ENCODE assay signal across 8 cellular contexts in the genomic region with DNA sequence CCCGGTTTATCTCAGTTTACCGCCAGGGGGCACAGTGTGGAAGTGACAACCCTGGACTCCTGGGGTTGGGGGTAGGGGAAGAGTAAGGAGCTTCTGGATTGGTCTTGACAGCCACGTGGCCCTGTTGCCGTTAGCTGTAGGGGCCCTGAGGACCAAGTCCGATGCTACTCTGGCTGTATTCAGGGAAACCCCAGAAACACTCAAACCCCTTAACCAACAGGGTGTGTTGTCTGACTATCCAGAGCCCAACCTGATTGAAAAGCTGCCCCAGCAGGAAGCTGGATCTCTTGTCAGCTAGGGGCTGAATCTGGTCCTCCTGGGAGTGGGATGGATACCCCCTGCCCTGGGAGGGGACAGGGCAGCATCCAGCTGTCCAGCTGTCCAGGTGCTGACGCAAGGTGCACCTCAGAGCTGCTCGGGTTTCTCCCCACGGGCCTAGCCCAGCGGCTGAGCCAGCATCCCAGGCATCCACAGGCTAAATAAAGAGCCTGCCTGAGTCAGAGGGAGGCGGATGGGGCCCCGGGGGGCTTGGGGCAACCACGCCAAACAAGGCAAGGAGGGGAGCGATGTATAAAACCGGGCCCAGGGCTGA. TPM values are rescaled to one million over a fixed set of nuclear protein-coding genes. Genes with fewer than 3 reads are reported as not detected.
A peak's percentile ranks its signal among the peaks of the same experiment; 100 is the strongest.
DNase-seq lines count a peak whose midpoint lies in the region; ATAC-seq and TF ChIP-seq lines count a peak whose summit lies in the region.

No MANE protein-coding gene starts in this region.

- H3K36me3 ChIP-seq in Karpas-422 (ENCODE audit: insufficient read depth, low read length): no peaks in the 10 kb centered on the region
- no peaks in the 10 kb centered on the region for H3K36me3 ChIP-seq in adrenal gland (replicated peaks in 1 of 2)
- no peaks in the 10 kb centered on the region for H3K36me3 ChIP-seq in spleen

- no peak overlapping the region for H3K4me3 ChIP-seq in Karpas-422 (ENCODE audit: low read length)
- H3K4me3 ChIP-seq in adrenal gland: no peak overlapping the region
- no peak overlapping the region for H3K4me3 ChIP-seq in spleen

- H3K27me3 ChIP-seq in Karpas-422 (ENCODE audit: low read length) (no peaks in the 10 kb centered on the region), adrenal gland (peaks cover 12% of the 10 kb centered on the region), spleen (replicated peaks in 1 of 7) (peaks cover 8 to 76% (median 64%) of the 10 kb centered on the region in 7 donors)

- no peaks in the 10 kb centered on the region for H3K9me3 ChIP-seq in Karpas-422 (ENCODE audit: low read length)
- no peaks in the 10 kb centered on the region for H3K9me3 ChIP-seq in adrenal gland (replicated peaks in 1 of 3)
- H3K9me3 ChIP-seq in spleen: no peaks in the 10 kb centered on the region

- H3K4me1 ChIP-seq in Karpas-422 (ENCODE audit: low read length) (peaks cover 23% of the 10 kb centered on the region), adrenal gland (replicated peaks in 1 of 2) (peaks cover 6 to 30% of the 10 kb centered on the region in 2 donors), spleen (peaks cover 19 to 49% (median 32%) of the 10 kb centered on the region in 6 donors)

- in situ Hi-C loops in SK-MEL-5 (cut with HindIII; ENCODE audit: low pct_unique_long_range_greater_than_20kb, low sequenced_read_pairs): no loop called here

- peak overlapping the region; percentile 27 for H3K4me2 ChIP-seq in Karpas-422 (ENCODE audit: low read depth, low read length, poor library complexity, severe bottlenecking)

- intact Hi-C loops in adrenal gland (cut with DNase I) (no loop called here), spleen (cut with DNase I; ENCODE audit: low total_unique reads) (no loop called here)

- DNase-seq in NCI-H2029 (lab: John Stamatoyannopoulos, UW) (peak; percentile 23), NCI-H2029 treated with DMSO at 0.1 percent for 48 hours (lab: John Stamatoyannopoulos, UW) (no peak), Karpas-422 (peak; percentile 89), SK-MEL-5 (ENCODE audit: low read depth, low spot score) (peak; percentile 84), adrenal gland (peak; percentile 50 to 82 (median 61)), hepatic stellate cell (ENCODE audit: low spot score) (peak; percentile 96), spleen (no peak)

- no peak for TF ChIP-seq POLR2A in adrenal gland (IDR thresholded peaks at IDR 0.05)
- no peak for TF ChIP-seq POLR2A in spleen (IDR thresholded peaks at IDR 0.05)

- H4K20me1 ChIP-seq in Karpas-422 (ENCODE audit: insufficient read depth, low read depth, low read length): no peaks in the 10 kb centered on the region

- 0 to 26% (median 19%) methylated on average over 3 to 14 of the region's 14 CpGs for WGBS in adrenal gland, 4 donors
- 26 to 39% (median 29%) methylated on average over 5 to 14 of the region's 14 CpGs for WGBS in spleen, 5 donors

- no peak for ATAC-seq in HG02852 (IDR thresholded peaks at IDR 0.05; ENCODE audit: unreplicated experiment)

- H3K9me2 ChIP-seq in Karpas-422 (replicated peaks; ENCODE audit: insufficient read depth, low read length): no peaks in the 10 kb centered on the region

- H3K79me2 ChIP-seq in Karpas-422 (ENCODE audit: low read length): no peaks in the 10 kb centered on the region; the same call in 1 of the 2 replicates

- no peak overlapping the region for H2AFZ ChIP-seq in Karpas-422 (ENCODE audit: low read length)

- peak overlapping the region; percentile 40; the same call in 1 of the 2 replicates for H3K9ac ChIP-seq in Karpas-422 (ENCODE audit: low read length)

- TF ChIP-seq CTCF in adrenal gland (IDR thresholded peaks at IDR 0.05): peak; percentile 41 to 72 (median 56)
- TF ChIP-seq CTCF in spleen (IDR thresholded peaks at IDR 0.05 in 8 of 11, conservative IDR thresholded peaks at IDR 0.05 in 3 of 11): peak in 9 of 11 experiments; percentile 28 to 67 (median 53)

- H3K27ac ChIP-seq in Karpas-422 (ENCODE audit: low read length) (no peak overlapping the region), adrenal gland (no peak overlapping the region), spleen (no peak overlapping the region)

RNA-seq across cellular contexts. Expression of a gene that starts 3.1 kb away (rescaled TPM):
- total RNA-seq in Karpas-422 (2014; rRNA removed; shearing (Covaris generic); ENCODE audit: low replicate concordance): 10.5 and 17.1 TPM in 2 replicates
- total RNA-seq in SK-MEL-5 (2014; rRNA removed; shearing (Covaris generic)): 60.6 and 64.8 TPM in 2 replicates
- 39.8 and 49.3 TPM in 2 replicates for polyA plus RNA-seq in SK-MEL-5 (2015; cell fraction: cytosol; rRNA removed)
- 163 and 220 TPM in 2 replicates for polyA plus RNA-seq in SK-MEL-5 (2015; cell fraction: nucleus; rRNA removed)
- total RNA-seq in adrenal gland (10 to 100 TPM; 23.0 to 60.6 (median 26.4) TPM), spleen (10 to 100 TPM; 21.2 to 45.5 (median 29.4) TPM)
- polyA plus RNA-seq in adrenal gland (10 to 100 TPM; 36.8 to 72.2 (median 38.5) TPM), spleen (10 to 100 TPM; 27.4 to 43.3 (median 39.3) TPM)

RNA-seq across cellular contexts. Expression of a gene that starts 18.7 kb away (rescaled TPM):
- total RNA-seq in Karpas-422 (2014; rRNA removed; shearing (Covaris generic); ENCODE audit: low replicate concordance): 0.32 TPM in 1 of 2 replicates, not detected in the other
- total RNA-seq in SK-MEL-5 (2014; rRNA removed; shearing (Covaris generic)): not detected in 2 replicates
- polyA plus RNA-seq in SK-MEL-5 (2015; cell fraction: cytosol; rRNA removed): not detected in 2 replicates
- polyA plus RNA-seq in SK-MEL-5 (2015; cell fraction: nucleus; rRNA removed): 0.95 and 6.4 TPM in 2 replicates
- total RNA-seq in adrenal gland: 1 to 10 TPM in 2 of 8 donors, under 1 TPM in 2, not detected in 4; 0.15 to 2.2 (median 1.1) TPM
- polyA plus RNA-seq in adrenal gland: 10 to 100 TPM in 1 of 3 donors, 1 to 10 TPM in 1, under 1 TPM in 1; 0.31 to 16.3 (median 1.8) TPM
- under 1 TPM in 1 of 7 donors, not detected in 6; 0.32 TPM for total RNA-seq in spleen
- polyA plus RNA-seq in spleen: under 1 TPM; 0.04 to 0.06 (median 0.05) TPM

RNA-seq across cellular contexts. Expression of a gene that starts 48.0 kb away (rescaled TPM):
- 25.5 and 44.5 TPM in 2 replicates for total RNA-seq in Karpas-422 (2014; rRNA removed; shearing (Covaris generic); ENCODE audit: low replicate concordance)
- 93.9 and 111 TPM in 2 replicates for total RNA-seq in SK-MEL-5 (2014; rRNA removed; shearing (Covaris generic))
- polyA plus RNA-seq in SK-MEL-5 (2015; cell fraction: cytosol; rRNA removed): 319 and 330 TPM in 2 replicates
- 28.6 and 45.7 TPM in 2 replicates for polyA plus RNA-seq in SK-MEL-5 (2015; cell fraction: nucleus; rRNA removed)
- total RNA-seq in adrenal gland: 100 to 1,000 TPM in 3 of 8 donors, 10 to 100 TPM in 5; 42.0 to 196 (median 88.6) TPM
- 10 to 100 TPM in 2 of 3 donors, 1 to 10 TPM in 1; 9.1 to 49.8 (median 44.2) TPM for polyA plus RNA-seq in adrenal gland
- 10 to 100 TPM in 6 of 7 donors, 1 to 10 TPM in 1; 8.9 to 26.2 (median 15.4) TPM for total RNA-seq in spleen
- polyA plus RNA-seq in spleen: 1 to 10 TPM; 2.8 to 8.9 (median 4.8) TPM

RNA-seq across cellular contexts. Expression of a gene that starts 48.2 kb away (rescaled TPM):
- total RNA-seq in Karpas-422 (2014; rRNA removed; shearing (Covaris generic); ENCODE audit: low replicate concordance): 2.7 and 3.2 TPM in 2 replicates
- 2.1 TPM in 2 replicates for total RNA-seq in SK-MEL-5 (2014; rRNA removed; shearing (Covaris generic))
- polyA plus RNA-seq in SK-MEL-5 (2015; cell fraction: cytosol; rRNA removed): 3.1 and 4.7 TPM in 2 replicates
- polyA plus RNA-seq in SK-MEL-5 (2015; cell fraction: nucleus; rRNA removed): 9.8 and 10.0 TPM in 2 replicates
- 10 to 100 TPM in 5 of 8 donors, 1 to 10 TPM in 3; 6.2 to 16.2 (median 10.4) TPM for total RNA-seq in adrenal gland
- polyA plus RNA-seq in adrenal gland: 10 to 100 TPM in 2 of 3 donors, 1 to 10 TPM in 1; 7.5 to 12.1 (median 10.2) TPM
- total RNA-seq in spleen: 1 to 10 TPM in 5 of 7 donors, under 1 TPM in 2; 0.39 to 2.8 (median 1.1) TPM
- 1 to 10 TPM; 1.1 to 2.1 (median 1.5) TPM for polyA plus RNA-seq in spleen

Comparison
In these comparisons a context has a peak if more than half of its experiments do, and no peak if none do; other contexts are left out.
1. DNase-seq: peak in NCI-H2029 (single experiment), Karpas-422 (single experiment), SK-MEL-5 (single experiment), adrenal gland (7 of 7) and hepatic stellate cell (single experiment); none in NCI-H2029 treated with DMSO at 0.1 percent for 48 hours (single experiment) and spleen (single experiment).